ENCODE assay signal across 15 cellular contexts in the genomic region with DNA sequence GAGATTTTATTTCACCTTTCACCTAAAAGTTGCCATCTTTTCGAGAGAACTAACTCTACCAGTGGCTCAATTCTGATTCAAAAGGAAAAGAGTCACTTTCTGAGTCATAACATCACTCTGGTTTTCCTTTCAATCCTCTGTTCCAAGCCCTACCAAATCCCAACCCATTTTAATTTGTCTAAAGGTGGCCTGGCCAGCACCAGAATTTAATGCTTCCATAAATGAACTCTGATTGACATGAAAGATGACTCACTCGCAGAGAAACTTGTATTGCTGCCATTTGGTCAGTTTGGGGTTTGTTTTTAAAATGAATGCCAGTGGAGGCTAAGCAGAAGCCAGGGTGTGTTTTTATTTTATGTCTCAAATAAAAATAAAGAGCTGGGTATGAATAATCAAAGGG.
DNase-seq lines count a peak whose midpoint lies in the region; ATAC-seq, FAIRE-seq and TF ChIP-seq lines count a peak whose summit lies in the region.
"Had no signal": no experiment of that assay in that cellular context is flagged by ENCODE, and none has a peak within 500 bp of the region (broad histone marks: within the 10 kb centered on the region; RNA-seq: fewer than 3 reads in every experiment).

No MANE protein-coding gene starts in this region.

- no peak overlapping the region for H3K27ac Mint-ChIP-seq in Calu3 (ENCODE audit: unreplicated experiment)

- intact Hi-C loops in HepG2 (cut with micrococcal nuclease; ENCODE audit: unreplicated experiment): no loop called here
- intact Hi-C loops in K562 (cut with micrococcal nuclease): no loop called here
- intact Hi-C loops in aorta (cut with DNase I): no loop called here
- intact Hi-C loops in Calu3 (cut with micrococcal nuclease; ENCODE audit: unreplicated experiment): no loop called here

- H3K4me1 Mint-ChIP-seq in Calu3 (ENCODE audit: low read depth, unreplicated experiment): no peaks in the 10 kb centered on the region

- TF ChIP-seq RAD21 in liver (IDR thresholded peaks at IDR 0.05) (no peak), HepG2 (CRISPR knock-in tag; IDR thresholded peaks at IDR 0.05) (no peak), K562 (CRISPR knock-in tag; conservative IDR thresholded peaks at IDR 0.05 in 1 of 2, IDR thresholded peaks at IDR 0.05 in 1 of 2) (no peak)

- H3K27me3 ChIP-seq in liver (ENCODE audit: control insufficient read depth in 4 of 4, insufficient read depth in 4 of 4, low read length in 3 of 4) (no peaks in the 10 kb centered on the region), HepG2 (ENCODE audit: control insufficient read depth in 1 of 2, insufficient read depth in 2 of 2, low read length in 2 of 2) (no peaks in the 10 kb centered on the region), K562 (ENCODE audit: control insufficient read depth in 2 of 2, insufficient read depth in 2 of 2, low read length in 2 of 2) (no peaks in the 10 kb centered on the region), aorta (ENCODE audit: control insufficient read depth in 1 of 2, insufficient read depth in 2 of 2, low read length in 1 of 2) (no peaks in the 10 kb centered on the region)
- H3K27me3 ChIP-seq: vagina had no signal

- no peaks in the 10 kb centered on the region for H3K27me3 Mint-ChIP-seq in Calu3 (ENCODE audit: unreplicated experiment)

- POLR2A ChIA-PET in HepG2 (lab: Yijun Ruan, JAX): no interaction called here
- POLR2A ChIA-PET in K562 (lab: Yijun Ruan, JAX): no interaction called here

- DNase-seq in HepG2 (ENCODE audit: low spot score) (no peak), K562 (ENCODE audit: extremely low read depth in 1 of 4, low spot score in 3 of 4) (no peak), glomerular visceral epithelial cell (ENCODE audit: extremely low spot score) (peak; percentile 27), aorta (peak in 1 of 2 donors; percentile 45), Calu3 (no peak), GF-D8 (lab: John Stamatoyannopoulos, UW) (no peak)
- DNase-seq: activated naive CD4-positive, alpha-beta T cell treated with anti-CD3 and anti-CD28 coated beads, Interleukin-2, amount 50 U/mL, for 16 hours; DMS79; H7; NCI-H1436 treated with DMSO at 0.1 percent for 48 hours; NCI-H526 treated with DMSO at 0.1 percent for 48 hours; SHP77 had no signal

- H3K79me2 ChIP-seq in HepG2 (ENCODE audit: insufficient read depth, low read length): no peaks in the 10 kb centered on the region
- no peaks in the 10 kb centered on the region for H3K79me2 ChIP-seq in K562 (ENCODE audit: control insufficient read depth, insufficient read depth, low read length)

- H2AFZ ChIP-seq in HepG2 (ENCODE audit: low read length) (no peak overlapping the region), K562 (ENCODE audit: low read depth, low read length) (no peak overlapping the region)

- H3K9me3 Mint-ChIP-seq in Calu3 (ENCODE audit: low read depth, unreplicated experiment): no peaks in the 10 kb centered on the region

- FAIRE-seq in HepG2 (lab: Jason Lieb, UNC) (no peak), K562 (lab: Jason Lieb, UNC) (no peak)

- no peaks in the 10 kb centered on the region for H3K9me3 ChIP-seq in liver (ENCODE audit: control insufficient read depth in 4 of 4, low read length in 3 of 4)
- no peaks in the 10 kb centered on the region for H3K9me3 ChIP-seq in HepG2 (ENCODE audit: low read length)
- no peaks in the 10 kb centered on the region for H3K9me3 ChIP-seq in K562 (replicated peaks; ENCODE audit: control insufficient read depth, insufficient read depth, low read depth, low read length)
- H3K9me3 ChIP-seq in aorta (ENCODE audit: control insufficient read depth, low read length): no peaks in the 10 kb centered on the region
- H3K9me3 ChIP-seq: vagina had no signal

- no peak overlapping the region for H3K4me3 Mint-ChIP-seq in Calu3 (ENCODE audit: low read depth, unreplicated experiment)

- H3K4me1 ChIP-seq in liver (ENCODE audit: control insufficient read depth in 4 of 4, insufficient read depth in 4 of 4, low read length in 3 of 4): peaks cover 2 to 16% (median 9%) of the 10 kb centered on the region in 4 donors
- H3K4me1 ChIP-seq in HepG2 (ENCODE audit: insufficient read depth, low read length): peaks cover 52% of the 10 kb centered on the region
- no peaks in the 10 kb centered on the region; a peak in 2 of 5 replicates for H3K4me1 ChIP-seq in K562 (replicated peaks in 1 of 2; ENCODE audit: control insufficient read depth in 2 of 2, insufficient read depth in 2 of 2, low read length in 2 of 2)
- peaks cover 0 to 4% of the 10 kb centered on the region in 2 donors for H3K4me1 ChIP-seq in aorta (ENCODE audit: control insufficient read depth in 1 of 2, insufficient read depth in 2 of 2, low read length in 2 of 2)

- H3K36me3 ChIP-seq in liver (ENCODE audit: control insufficient read depth in 4 of 4, insufficient read depth in 3 of 4, low read depth in 1 of 4, low read length in 3 of 4): no peaks in the 10 kb centered on the region
- H3K36me3 ChIP-seq in HepG2 (replicated peaks in 1 of 2; ENCODE audit: control insufficient read depth in 1 of 2, insufficient read depth in 2 of 2, low read length in 2 of 2): no peaks in the 10 kb centered on the region
- no peaks in the 10 kb centered on the region for H3K36me3 ChIP-seq in K562 (ENCODE audit: control insufficient read depth, insufficient read depth, low read length)
- H3K36me3 ChIP-seq in aorta (ENCODE audit: control insufficient read depth in 1 of 2, insufficient read depth in 2 of 2, low read length in 1 of 2): no peaks in the 10 kb centered on the region
- H3K36me3 ChIP-seq: vagina had no signal

- TF ChIP-seq CTCF in liver (IDR thresholded peaks at IDR 0.05; ENCODE audit: low read depth, low read length, missing input control) (no peak), HepG2 (CRISPR knock-in tag; IDR thresholded peaks at IDR 0.05) (no peak), K562 (IDR thresholded peaks at IDR 0.05 in 2 of 3, conservative IDR thresholded peaks at IDR 0.05 in 1 of 3; ENCODE audit: insufficient read depth in 2 of 3, low read depth in 1 of 3, low read length in 3 of 3) (no peak), Calu3 (IDR thresholded peaks at IDR 0.05; ENCODE audit: unreplicated experiment) (no peak)

- CTCF ChIA-PET in HepG2 (lab: Yijun Ruan, JAX; ENCODE audit: low intra/inter-chr PET ratio, low total read pairs): no interaction called here
- CTCF ChIA-PET in K562 (lab: Yijun Ruan, JAX; ENCODE audit: low intra/inter-chr PET ratio): no interaction called here
- CTCF ChIA-PET in Calu3 (lab: Charles Lee): interaction anchor here (0.6 kb wide), 1 partner anchor 495 kb away, joined by 3 read pairs; no protein-coding TSS in a partner anchor

- no peaks in the 10 kb centered on the region for H3K9me1 ChIP-seq in K562 (ENCODE audit: control insufficient read depth, insufficient read depth, low read length)

- WGBS in liver: 82% methylated on average over 2 of the region's 2 CpGs
- 100% methylated on average over 2 of the region's 2 CpGs for WGBS in HepG2 (ENCODE audit: low lambda C conversion rate)
- WGBS in K562 (ENCODE audit: insufficient coverage, low coverage, missing lambda C conversion rate): 15% methylated on average over 2 of the region's 2 CpGs
- WGBS in aorta, 2 donors: 3 to 7% methylated on average over 2 of the region's 2 CpGs

- no peak for TF ChIP-seq EP300 in HepG2 (IDR thresholded peaks at IDR 0.05; ENCODE audit: low read depth in 2 of 2, low read length in 2 of 2)
- TF ChIP-seq EP300 in HepG2 (CRISPR knock-in tag; IDR thresholded peaks at IDR 0.05; ENCODE audit: borderline replicate concordance): no peak
- TF ChIP-seq EP300 in K562 (IDR thresholded peaks at IDR 0.05; ENCODE audit: low read length): no peak

- H3K27ac ChIP-seq in liver (ENCODE audit: low read depth in 1 of 2, low read length in 2 of 2) (no peak overlapping the region), HepG2 (ENCODE audit: extremely low read length, insufficient read depth, low read length) (no peak overlapping the region), K562 (ENCODE audit: extremely low read depth, low read depth, low read length) (no peak overlapping the region), aorta (ENCODE audit: low read depth in 1 of 2, low read length in 2 of 2) (no peak overlapping the region)
- H3K27ac ChIP-seq: vagina had no signal

- H3K9ac ChIP-seq in liver (ENCODE audit: low read depth in 1 of 2, low read length in 2 of 2) (no peak overlapping the region), HepG2 (ENCODE audit: insufficient read depth, low read depth, low read length) (no peak overlapping the region), K562 (ENCODE audit: insufficient read depth in 1 of 2, low read depth in 2 of 2, low read length in 2 of 2) (no peak overlapping the region)

- H3K4me3 ChIP-seq in liver (ENCODE audit: low read depth in 1 of 3, low read length in 3 of 3): no peak overlapping the region
- H3K4me3 ChIP-seq in HepG2 (replicated peaks in 1 of 3; ENCODE audit: insufficient read depth in 1 of 3, low read depth in 2 of 3, low read length in 3 of 3): no peak overlapping the region
- H3K4me3 ChIP-seq in K562: no peak overlapping the region
- H3K4me3 ChIP-seq in aorta (ENCODE audit: low read length in 2 of 2): no peak overlapping the region
- H3K4me3 ChIP-seq: vagina had no signal

- H3K4me2 ChIP-seq in HepG2 (ENCODE audit: low read depth, low read length): no peak overlapping the region
- H3K4me2 ChIP-seq in K562 (ENCODE audit: insufficient read depth, low read length): no peak overlapping the region

- in situ Hi-C loops in HepG2 (cut with HindIII; ENCODE audit: extremely low pct_ligation_motif_present, low pct_unique_long_range_greater_than_20kb): no loop called here
- in situ Hi-C loops in K562 (cut with MboI): no loop called here

- ATAC-seq in HepG2 (no peak), K562 (no peak), aorta (ENCODE audit: low FRiP score) (peak; percentile 74), HG03520 (IDR thresholded peaks at IDR 0.05; ENCODE audit: unreplicated experiment) (no peak)

- TF ChIP-seq POLR2A in HepG2 (IDR thresholded peaks at IDR 0.05; ENCODE audit: insufficient read depth in 1 of 2, low read depth in 2 of 2, low read length in 2 of 2): no peak
- TF ChIP-seq POLR2A in K562 (conservative IDR thresholded peaks at IDR 0.05): no peak

- no TSS peak for BruUV-seq in HepG2 (replicated peaks; lab: Mats Ljungman, UMichigan)
- no TSS peak for BruUV-seq in K562 (replicated peaks; lab: Mats Ljungman, UMichigan)
- BruUV-seq in Calu3 (replicated peaks; lab: Mats Ljungman, UMichigan): no TSS peak

- H4K20me1 ChIP-seq in HepG2 (ENCODE audit: insufficient read depth, low read length): no peaks in the 10 kb centered on the region
- H4K20me1 ChIP-seq in K562 (replicated peaks; ENCODE audit: control insufficient read depth, insufficient read depth, low read length): no peaks in the 10 kb centered on the region

- H3K36me3 Mint-ChIP-seq in Calu3 (ENCODE audit: insufficient read depth, unreplicated experiment): no peaks in the 10 kb centered on the region

TF ChIP-seq in liver, 16 proteins besides CTCF, POLR2A, EP300 and RAD21 (continues in another document):
- TF ChIP-seq YY1 (IDR thresholded peaks at IDR 0.05) (peak; percentile 13), GABPA (IDR thresholded peaks at IDR 0.05 in 1 of 2, conservative IDR thresholded peaks at IDR 0.05 in 1 of 2) (no peak)

TF ChIP-seq in HepG2, 621 proteins besides CTCF, POLR2A, EP300 and RAD21 (continues in another document):
- no peak for TF ChIP-seq ZFP36 (IDR thresholded peaks at IDR 0.05; ENCODE audit: borderline replicate concordance, low read depth, low read length, partially characterized antibody)
